22 cellular contexts compared by ENCODE assay signal in genomic region chr1:202225131-202225530, GRCh38. TPM values are rescaled to one million over a fixed set of nuclear protein-coding genes. Genes with fewer than 3 reads are reported as not detected.
"Had no signal": no experiment of that assay in that cellular context is flagged by ENCODE, and none has a peak within 500 bp of the region (broad histone marks: within the 10 kb centered on the region; RNA-seq: fewer than 3 reads in every experiment).

No MANE protein-coding gene starts in this region.

- DNase-seq: cortex of kidney; effector memory CD4-positive, alpha-beta T cell; heart right ventricle; hypothalamus; kidney glomerular epithelial cell; mesendoderm; mucosa of descending colon; naive thymus-derived CD8-positive, alpha-beta T cell; nucleus accumbens; ovary; sigmoid colon; stimulated activated CD4-positive, alpha-beta T cell treated with anti-CD3 and anti-CD28 coated beads, Interleukin-2, amount 100 ng/mL, for 24 hours; stimulated activated naive CD4-positive, alpha-beta T cell; stomach; substantia nigra; transverse colon had no signal

- H3K36me3 ChIP-seq: heart right ventricle, ovary, right atrium auricular region, sigmoid colon, stomach, transverse colon had no signal

- ATAC-seq: esophagus mucosa; heart right ventricle; mucosa of descending colon; naive thymus-derived CD8-positive, alpha-beta T cell had no signal

- H3K27me3 ChIP-seq: ovary, right atrium auricular region, transverse colon had no signal

- H3K4me3 ChIP-seq: heart right ventricle, mucosa of descending colon, ovary, right atrium auricular region, sigmoid colon, skin epidermis, stomach, thoracic aorta, transverse colon had no signal

- H3K9me3 ChIP-seq: heart right ventricle, mucosa of descending colon, ovary, right atrium auricular region, sigmoid colon, stomach, thoracic aorta, transverse colon had no signal

- H3K27ac ChIP-seq: heart right ventricle, ovary, right atrium auricular region, sigmoid colon, skin epidermis, stomach, transverse colon had no signal

RNA-seq across cellular contexts. Expression of gene LGR6, which starts 31.5 kb away (rescaled TPM):
- total RNA-seq: fibroblast of lung, lung microvascular endothelial cell had no signal
